In the genomic region with DNA sequence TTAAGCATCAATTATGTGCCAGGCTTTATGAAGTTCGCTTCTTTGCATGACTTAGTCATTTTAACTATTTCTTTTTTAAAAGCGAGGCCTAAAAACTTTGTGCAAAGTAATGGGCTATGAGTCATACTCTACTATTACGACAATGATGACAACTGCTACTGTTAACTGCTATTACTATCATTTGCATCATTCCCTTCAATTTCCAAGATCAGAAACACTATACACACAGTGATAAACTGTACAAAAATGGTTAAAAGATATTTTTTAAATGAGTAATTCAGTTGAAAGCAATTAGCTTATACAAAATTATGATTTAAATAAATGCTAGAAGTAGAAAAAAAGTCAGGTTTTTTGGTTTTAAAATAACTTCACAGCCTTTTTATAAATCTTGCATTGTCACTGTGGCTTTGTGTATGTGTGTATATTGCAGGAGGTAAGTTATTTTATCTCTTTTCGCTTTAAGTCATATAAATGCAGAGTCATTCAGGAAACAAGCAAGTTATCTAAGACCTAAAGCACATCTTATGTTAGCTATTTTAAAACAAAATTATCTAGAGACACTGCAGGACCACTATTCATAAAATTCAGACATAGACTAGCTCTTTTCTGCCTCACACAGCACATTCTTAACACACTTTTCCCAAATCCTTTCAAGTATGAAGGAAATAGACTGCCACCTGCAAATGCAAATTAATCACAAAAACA, we compare ENCODE assay signal across 13 cellular contexts. TPM values are rescaled to one million over a fixed set of nuclear protein-coding genes. Genes with fewer than 3 reads are reported as not detected.
DNase-seq lines count a peak whose midpoint lies in the region; ATAC-seq, FAIRE-seq and TF ChIP-seq lines count a peak whose summit lies in the region.
"Had no signal": no experiment of that assay in that cellular context is flagged by ENCODE, and none has a peak within 500 bp of the region (broad histone marks: within the 10 kb centered on the region; RNA-seq: fewer than 3 reads in every experiment).

No MANE protein-coding gene starts in this region.

- peak overlapping the region; percentile 81; the same call in 1 of the 2 replicates for H3K27ac Mint-ChIP-seq in GM23338

- ATAC-seq in A549 (peak; percentile 78 to 92), GM23338 (no peak), GM19397 (IDR thresholded peaks at IDR 0.05; ENCODE audit: unreplicated experiment) (no peak), GM21717 (IDR thresholded peaks at IDR 0.05; ENCODE audit: unreplicated experiment) (no peak)

- peaks cover 3% of the 10 kb centered on the region; the same call in 1 of the 3 replicates for H3K36me3 Mint-ChIP-seq in GM23338 (ENCODE audit: low read depth)

- TF ChIP-seq POLR2A in A549 (IDR thresholded peaks at IDR 0.05; ENCODE audit: low read length), result no peak

- H3K79me2 ChIP-seq in GM23338 (replicated peaks; ENCODE audit: insufficient read depth), result no peaks in the 10 kb centered on the region

- H3K27ac ChIP-seq in A549 (peak overlapping the region; percentile 85 to 87), GM23338 (ENCODE audit: low read depth) (no peak overlapping the region), right atrium auricular region (no peak overlapping the region)
- H3K27ac ChIP-seq: BLaER1, coronary artery, ovary had no signal

- H3K4me3 ChIP-seq in A549 (no peak overlapping the region), GM23338 (no peak overlapping the region), right atrium auricular region (no peak overlapping the region)
- H3K4me3 ChIP-seq: BLaER1, coronary artery, ovary had no signal

- H3K9me3 Mint-ChIP-seq in GM23338, result peaks cover 3% of the 10 kb centered on the region; the same call in 1 of the 3 replicates

- peak; percentile 74 to 76; a peak in 3 of 5 replicates for TF ChIP-seq EP300 in A549 (IDR thresholded peaks at IDR 0.05)

- DNase-seq in A549 (ENCODE audit: low read depth in 1 of 2, low spot score in 1 of 2) (peak; percentile 26 to 71), GM23338 (ENCODE audit: low spot score) (no peak), RPMI7951 (ENCODE audit: low read depth) (peak; percentile 60), fibroblast of gingiva (ENCODE audit: low read depth) (peak; percentile 83), right atrium auricular region (ENCODE audit: low spot score) (no peak), putamen (ENCODE audit: low spot score) (no peak)
- DNase-seq: ovary, T-helper 1 cell had no signal

- no peak overlapping the region for H2AFZ ChIP-seq in GM23338

- 7% methylated on average over 4 of the region's 4 CpGs for WGBS in A549 (ENCODE audit: missing lambda C conversion rate)

- no peaks in the 10 kb centered on the region for H3K27me3 ChIP-seq in GM23338 (ENCODE audit: insufficient read depth)
- no peaks in the 10 kb centered on the region for H3K27me3 ChIP-seq in right atrium auricular region
- H3K27me3 ChIP-seq: BLaER1, ovary had no signal

- H3K36me3 ChIP-seq in GM23338 (ENCODE audit: insufficient read depth), result no peaks in the 10 kb centered on the region
- no peaks in the 10 kb centered on the region for H3K36me3 ChIP-seq in right atrium auricular region
- H3K36me3 ChIP-seq: BLaER1, ovary had no signal

- peaks cover 11% of the 10 kb centered on the region; the same call in 2 of the 3 replicates for H3K9me3 ChIP-seq in A549
- H3K9me3 ChIP-seq in right atrium auricular region, result peaks cover 0 to under 1% of the 10 kb centered on the region in 2 donors
- H3K9me3 ChIP-seq: BLaER1, ovary had no signal

- H4K20me1 ChIP-seq in GM23338 (replicated peaks; ENCODE audit: insufficient read depth), result no peaks in the 10 kb centered on the region
- H4K20me1 ChIP-seq: BLaER1 had no signal

- H3F3A ChIP-seq in GM23338 (replicated peaks; ENCODE audit: low read depth), result no peaks in the 10 kb centered on the region

- POLR2A ChIA-PET in A549 (lab: Yijun Ruan, JAX), result interaction anchor here (1.1 to 1.9 kb wide), 4 partner anchors 18 to 59 kb away, joined by 3 to 16 read pairs (median 6); a partner anchor contains a TSS

- FAIRE-seq in A549 (lab: Jason Lieb, UNC), result peak; percentile 32
- FAIRE-seq: GM12892 had no signal

- H3K4me1 ChIP-seq in A549 (peaks cover 29% of the 10 kb centered on the region), GM23338 (ENCODE audit: insufficient read depth) (peaks cover 16% of the 10 kb centered on the region), right atrium auricular region (no peaks in the 10 kb centered on the region)

- 0 out of 2 replicates have a peak, but pooled peaks cover 3% of the 10 kb centered on the region for H3K9me2 ChIP-seq in GM23338 (ENCODE audit: insufficient read depth)

- H3K4me3 Mint-ChIP-seq in GM23338, result no peak overlapping the region

- TF ChIP-seq CTCF in A549 (IDR thresholded peaks at IDR 0.05) (no peak), GM23338 (conservative IDR thresholded peaks at IDR 0.05; ENCODE audit: low read depth in 2 of 2) (no peak), right atrium auricular region (IDR thresholded peaks at IDR 0.05) (no peak)

- peaks cover 24% of the 10 kb centered on the region for H3K4me1 Mint-ChIP-seq in GM23338

- no peak for TF ChIP-seq RAD21 in A549 (conservative IDR thresholded peaks at IDR 0.05 in 1 of 2, IDR thresholded peaks at IDR 0.05 in 1 of 2)

- H3K27me3 Mint-ChIP-seq in GM23338 (ENCODE audit: insufficient read depth, low read depth, poor library complexity), result no peaks in the 10 kb centered on the region

- peak overlapping the region; percentile 43 for H3K4me2 ChIP-seq in A549
- no peak overlapping the region for H3K4me2 ChIP-seq in GM23338
- H3K4me2 ChIP-seq: BLaER1 had no signal

- CTCF ChIA-PET in A549 (lab: Yijun Ruan, JAX), result interaction anchor here (0.9 to 2.9 kb wide), 6 partner anchors 13 to 77 kb away, joined by 3 to 17 read pairs (median 6); a partner anchor contains a TSS

TF ChIP-seq in A549, 52 proteins besides CTCF, POLR2A, EP300 and RAD21 (continues in another document):
- TF ChIP-seq CEBPB (IDR thresholded peaks at IDR 0.05) (peak in 1 of 2 experiments; percentile 72; a peak in 2 of 4 replicates), HOXB13 (CRISPR knock-in tag; IDR thresholded peaks at IDR 0.05; ENCODE audit: low read depth) (no peak), JUN (IDR thresholded peaks at IDR 0.05) (peak in 1 of 2 experiments; percentile 43; a peak in 1 of 5 replicates), RARB (CRISPR knock-in tag; IDR thresholded peaks at IDR 0.05) (no peak)

TF ChIP-seq in GM23338, 12 proteins besides CTCF, POLR2A, EP300 and RAD21 (continues in another document):
- TF ChIP-seq EZH2 (IDR thresholded peaks at IDR 0.05; ENCODE audit: low read depth, unreplicated experiment) (no peak), JUNB (IDR thresholded peaks at IDR 0.05; ENCODE audit: unreplicated experiment) (no peak), STAT1 (IDR thresholded peaks at IDR 0.05; ENCODE audit: unreplicated experiment) (no peak), ZNF114 (CRISPR knock-in tag; IDR thresholded peaks at IDR 0.05) (no peak), CREB1 (CRISPR knock-in tag; IDR thresholded peaks at IDR 0.05; ENCODE audit: low read depth) (no peak), EZH2phosphoT487 (IDR thresholded peaks at IDR 0.05; ENCODE audit: unreplicated experiment) (no peak), NANOG (IDR thresholded peaks at IDR 0.05; ENCODE audit: borderline replicate concordance) (no peak), POLR2AphosphoS5 (IDR thresholded peaks at IDR 0.05; ENCODE audit: low read depth) (no peak), ZNF331 (CRISPR knock-in tag; IDR thresholded peaks at IDR 0.05; ENCODE audit: low read depth) (no peak)
- TF ChIP-seq, protein P1, sequence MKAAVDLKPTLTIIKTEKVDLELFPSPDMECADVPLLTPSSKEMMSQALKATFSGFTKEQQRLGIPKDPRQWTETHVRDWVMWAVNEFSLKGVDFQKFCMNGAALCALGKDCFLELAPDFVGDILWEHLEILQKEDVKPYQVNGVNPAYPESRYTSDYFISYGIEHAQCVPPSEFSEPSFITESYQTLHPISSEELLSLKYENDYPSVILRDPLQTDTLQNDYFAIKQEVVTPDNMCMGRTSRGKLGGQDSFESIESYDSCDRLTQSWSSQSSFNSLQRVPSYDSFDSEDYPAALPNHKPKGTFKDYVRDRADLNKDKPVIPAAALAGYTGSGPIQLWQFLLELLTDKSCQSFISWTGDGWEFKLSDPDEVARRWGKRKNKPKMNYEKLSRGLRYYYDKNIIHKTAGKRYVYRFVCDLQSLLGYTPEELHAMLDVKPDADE (IDR thresholded peaks at IDR 0.05), result no peak

RNA-seq across cellular contexts. Expression of a gene that starts 18.5 kb away (rescaled TPM):
- 14.9 and 17.9 TPM in 2 replicates for polyA plus RNA-seq in A549 (2011; rRNA removed)
- polyA plus RNA-seq in A549 (2012; cell fraction: cytosol; rRNA removed), result 16.5 and 19.9 TPM in 2 replicates
- polyA plus RNA-seq in A549 (2012; cell fraction: nucleus; rRNA removed), result 19.9 and 29.2 TPM in 2 replicates
- 5.1 to 5.5 TPM (median 5.2 TPM) in 3 replicates for polyA plus RNA-seq in A549 (2017; fragmentation: RNase III; extraction: RNeasy Plus Mini Kit Qiagen cat#74134 plus additional on column Dnase treatment)
- 7.2 and 7.9 TPM in 2 replicates for polyA minus RNA-seq in A549 (2011; rRNA and poly(A)+ RNA removed)
- 3.6 and 8.3 TPM in 2 replicates for total RNA-seq in GM23338 (2014; rRNA removed; shearing (Covaris generic))
- 15.9 and 19.5 TPM in 2 replicates for polyA plus RNA-seq in GM23338 (2016; fragmentation: Nextera tagmentation; extraction: Ambion mirVana)
- total RNA-seq in RPMI7951 (2014; rRNA removed; shearing (Covaris generic)), result 1.1 and 1.8 TPM in 2 replicates
- total RNA-seq in right atrium auricular region, result under 1 TPM in 1 of 2 donors, not detected in 1; 0.63 TPM

RNA-seq across cellular contexts. Expression of a gene that starts 42.0 kb away (rescaled TPM):
- polyA plus RNA-seq in A549 (2011; rRNA removed) (59.5 and 122 TPM in 2 replicates), A549 (2017; fragmentation: RNase III; extraction: RNeasy Plus Mini Kit Qiagen cat#74134 plus additional on column Dnase treatment) (9.3 to 10.6 TPM (median 9.4 TPM) in 3 replicates), GM23338 (2016; fragmentation: Nextera tagmentation; extraction: Ambion mirVana) (3.3 TPM in 2 replicates)
- polyA plus RNA-seq in A549 (2012; cell fraction: cytosol; rRNA removed), result 75.6 and 94.7 TPM in 2 replicates
- 202 and 263 TPM in 2 replicates for polyA plus RNA-seq in A549 (2012; cell fraction: nucleus; rRNA removed)
- polyA minus RNA-seq in A549 (2011; rRNA and poly(A)+ RNA removed), result 17.2 and 37.1 TPM in 2 replicates
- 4.2 and 7.8 TPM in 2 replicates for total RNA-seq in GM23338 (2014; rRNA removed; shearing (Covaris generic))
- 0.72 and 0.88 TPM in 2 replicates for total RNA-seq in RPMI7951 (2014; rRNA removed; shearing (Covaris generic))
- 10 to 100 TPM; 19.4 to 21.5 TPM for total RNA-seq in right atrium auricular region

RNA-seq across cellular contexts. Expression of a gene that starts 58.5 kb away (rescaled TPM):
- 116 and 195 TPM in 2 replicates for polyA plus RNA-seq in A549 (2011; rRNA removed)
- 38.0 and 38.2 TPM in 2 replicates for polyA plus RNA-seq in A549 (2012; cell fraction: cytosol; rRNA removed)
- polyA plus RNA-seq in A549 (2012; cell fraction: nucleus; rRNA removed), result 38.7 and 41.7 TPM in 2 replicates
- polyA plus RNA-seq in A549 (2017; fragmentation: RNase III; extraction: RNeasy Plus Mini Kit Qiagen cat#74134 plus additional on column Dnase treatment), result 107 to 127 TPM (median 120 TPM) in 3 replicates
- polyA minus RNA-seq in A549 (2011; rRNA and poly(A)+ RNA removed), result 24.8 and 27.2 TPM in 2 replicates
- total RNA-seq in GM23338 (2014; rRNA removed; shearing (Covaris generic)), result 7.6 and 8.7 TPM in 2 replicates
- polyA plus RNA-seq in GM23338 (2016; fragmentation: Nextera tagmentation; extraction: Ambion mirVana), result 6.3 and 7.5 TPM in 2 replicates
- total RNA-seq in RPMI7951 (2014; rRNA removed; shearing (Covaris generic)), result 2.7 and 3.2 TPM in 2 replicates
- not detected for total RNA-seq in right atrium auricular region

Comparison
In these comparisons a context has a peak if more than half of its experiments do, and no peak if none do; other contexts are left out.
1. ATAC-seq: peak in A549 (2 of 2); none in GM23338 (single experiment), GM19397 (single experiment) and GM21717 (single experiment).
2. DNase-seq: peak in A549 (2 of 2), RPMI7951 (single experiment) and fibroblast of gingiva (single experiment); none in GM23338 (single experiment), right atrium auricular region (single experiment) and putamen (single experiment).
3. H3K27ac ChIP-seq: peak in A549 (2 of 2); none in GM23338 (single experiment) and right atrium auricular region (0 of 2).